In the genomic region with DNA sequence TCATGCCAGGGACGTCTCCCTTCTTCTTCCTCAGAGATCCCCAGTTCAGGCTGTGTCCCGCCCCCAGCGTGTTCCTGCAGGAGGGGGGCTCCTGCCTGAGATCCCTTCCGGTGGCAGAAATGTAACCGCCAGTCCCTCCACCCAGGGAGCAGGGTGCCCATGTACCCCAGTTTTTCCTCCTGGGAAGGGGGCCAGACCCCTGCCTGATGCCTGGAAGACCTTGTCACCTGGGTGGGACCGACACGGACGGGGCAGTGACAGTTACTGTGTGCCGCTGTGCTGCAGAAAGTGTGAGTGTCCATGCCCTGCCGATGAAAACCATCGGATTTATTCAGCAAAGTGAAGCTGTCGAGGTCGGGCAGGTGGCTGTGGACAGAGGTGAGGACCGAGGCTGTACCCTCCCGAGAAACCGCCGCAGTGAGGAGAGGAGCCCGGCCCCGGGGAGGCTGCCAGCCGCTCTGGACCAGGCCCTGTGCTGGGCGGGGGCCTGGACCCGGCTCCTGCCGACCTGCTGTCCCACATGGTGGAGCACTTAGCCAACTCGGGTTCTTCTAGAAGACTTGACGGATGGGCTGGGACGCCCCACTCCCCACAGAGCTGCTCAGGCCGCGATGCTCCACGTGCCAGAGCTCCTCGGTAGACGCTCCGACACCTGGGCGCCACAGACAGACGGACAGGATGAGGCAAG, we compare ENCODE assay signal across 19 cellular contexts. TPM values are rescaled to one million over a fixed set of nuclear protein-coding genes. Genes with fewer than 3 reads are reported as not detected.
DNase-seq lines count a peak whose midpoint lies in the region; ATAC-seq and TF ChIP-seq lines count a peak whose summit lies in the region.
"Had no signal": no experiment of that assay in that cellular context is flagged by ENCODE, and none has a peak within 500 bp of the region (broad histone marks: within the 10 kb centered on the region; RNA-seq: fewer than 3 reads in every experiment).

No MANE protein-coding gene starts in this region.

- H3K4me1 Mint-ChIP-seq in activated T-cell treated with anti-CD3 and anti-CD28 coated beads, Interleukin-2, amount 50 U/mL, for 24 hours (ENCODE audit: low read depth) = no peaks in the 10 kb centered on the region
- H3K4me1 Mint-ChIP-seq in activated T-cell treated with anti-CD3 and anti-CD28 coated beads, Interleukin-2, amount 50 U/mL, for 72 hours (ENCODE audit: low read depth) = no peaks in the 10 kb centered on the region
- H3K4me1 Mint-ChIP-seq: activated CD4-positive, alpha-beta T cell treated with anti-CD3 and anti-CD28 coated beads, Interleukin-2, amount 10 ng/mL, durations not matched to agents 7 days and 5 days; CD14-positive monocyte; neural crest cell had no signal

- H3K4me2 ChIP-seq in trophoblast cell (ENCODE audit: low read length) = no peak overlapping the region

- H3K9ac ChIP-seq in trophoblast cell (ENCODE audit: low read length) = no peak overlapping the region

- no peak overlapping the region for H3K4ac ChIP-seq in trophoblast cell (ENCODE audit: low read depth, low read length)

- no peak overlapping the region for H4K12ac ChIP-seq in trophoblast cell (ENCODE audit: low read depth, low read length)

- peak; percentile 23 for DNase-seq in activated T-cell treated with anti-CD3 and anti-CD28 coated beads, Interleukin-2, amount 50 U/mL, for 24 hours
- no peak for DNase-seq in activated T-cell treated with anti-CD3 and anti-CD28 coated beads, Interleukin-2, amount 50 U/mL, for 72 hours
- DNase-seq in WERI-Rb-1 = peak; percentile 6
- peak; percentile 84 for DNase-seq in mesenteric fat pad (ENCODE audit: low spot score)
- DNase-seq in tibial artery = peak; percentile 14 to 63
- DNase-seq in NCI-H128 (lab: John Stamatoyannopoulos, UW; ENCODE audit: unreplicated experiment) = no peak
- DNase-seq in trophoblast cell = no peak
- no peak for DNase-seq in NK-92 treated with Interleukin-12 subunit alpha and Interleukin-12 subunit beta, amount 100 ng/mL, for 24 hours (lab: John Stamatoyannopoulos, UW)
- DNase-seq: activated CD4-positive, alpha-beta T cell treated with anti-CD3 and anti-CD28 coated beads, Interleukin-2, amount 10 ng/mL, durations not matched to agents 7 days and 5 days; foreskin keratinocyte; HCEC 1CT; NCI-H1105 treated with DMSO at 0.1 percent for 48 hours; NCI-H524; Right ventricle myocardium superior had no signal

- H3K27ac ChIP-seq in WERI-Rb-1 = no peak overlapping the region
- no peak overlapping the region for H3K27ac ChIP-seq in tibial artery
- H3K27ac ChIP-seq in trophoblast cell (ENCODE audit: low read depth, low read length) = no peak overlapping the region
- H3K27ac ChIP-seq: foreskin keratinocyte had no signal

- H2BK5ac ChIP-seq in trophoblast cell (ENCODE audit: low read depth, low read length, poor library complexity) = no peak overlapping the region

- intact Hi-C loops in tibial artery (cut with DNase I; ENCODE audit: low total_unique reads) = no loop called here

- H3K79me1 ChIP-seq in trophoblast cell (ENCODE audit: low read length) = no peaks in the 10 kb centered on the region

- no peak overlapping the region for H4K91ac ChIP-seq in trophoblast cell (ENCODE audit: low read depth, low read length)

- no peak overlapping the region for H3K14ac ChIP-seq in trophoblast cell (ENCODE audit: low read length)

- H3K36me3 Mint-ChIP-seq in activated T-cell treated with anti-CD3 and anti-CD28 coated beads, Interleukin-2, amount 50 U/mL, for 24 hours (ENCODE audit: low read depth) = no peaks in the 10 kb centered on the region
- no peaks in the 10 kb centered on the region for H3K36me3 Mint-ChIP-seq in activated T-cell treated with anti-CD3 and anti-CD28 coated beads, Interleukin-2, amount 50 U/mL, for 72 hours (ENCODE audit: insufficient read depth in 2 of 2)
- H3K36me3 Mint-ChIP-seq: CD14-positive monocyte had no signal

- H3K9me3 Mint-ChIP-seq in activated T-cell treated with anti-CD3 and anti-CD28 coated beads, Interleukin-2, amount 50 U/mL, for 24 hours = no peaks in the 10 kb centered on the region
- H3K9me3 Mint-ChIP-seq in activated T-cell treated with anti-CD3 and anti-CD28 coated beads, Interleukin-2, amount 50 U/mL, for 72 hours = no peaks in the 10 kb centered on the region
- H3K9me3 Mint-ChIP-seq: activated CD4-positive, alpha-beta T cell treated with anti-CD3 and anti-CD28 coated beads, Interleukin-2, amount 10 ng/mL, durations not matched to agents 7 days and 5 days; dendritic cell treated with granulocyte-macrophage colony-stimulating factor and Interleukin-4, amounts not matched to agents 40 ng/mL and 50 ng/mL, for 4 days; neural crest cell had no signal

- no peak overlapping the region for H3K4me3 Mint-ChIP-seq in activated T-cell treated with anti-CD3 and anti-CD28 coated beads, Interleukin-2, amount 50 U/mL, for 24 hours
- no peak overlapping the region for H3K4me3 Mint-ChIP-seq in activated T-cell treated with anti-CD3 and anti-CD28 coated beads, Interleukin-2, amount 50 U/mL, for 72 hours
- H3K4me3 Mint-ChIP-seq: activated CD4-positive, alpha-beta T cell treated with anti-CD3 and anti-CD28 coated beads, Interleukin-2, amount 10 ng/mL, durations not matched to agents 7 days and 5 days; CD14-positive monocyte; dendritic cell treated with granulocyte-macrophage colony-stimulating factor and Interleukin-4, amounts not matched to agents 40 ng/mL and 50 ng/mL, for 4 days; neural crest cell had no signal

- no peaks in the 10 kb centered on the region for H3K79me2 ChIP-seq in trophoblast cell (ENCODE audit: control insufficient read depth, insufficient read depth, low read length, poor library complexity)

- no peak overlapping the region for H3K23ac ChIP-seq in trophoblast cell (ENCODE audit: low read length)

- H2BK120ac ChIP-seq in trophoblast cell (ENCODE audit: insufficient read depth, low read length, poor library complexity) = no peak overlapping the region

- TF ChIP-seq CTCF in WERI-Rb-1 (IDR thresholded peaks at IDR 0.05; ENCODE audit: low read depth, low read length) (no peak), tibial artery (IDR thresholded peaks at IDR 0.05) (no peak)

- H3K27me3 Mint-ChIP-seq in activated T-cell treated with anti-CD3 and anti-CD28 coated beads, Interleukin-2, amount 50 U/mL, for 24 hours = no peaks in the 10 kb centered on the region
- no peaks in the 10 kb centered on the region for H3K27me3 Mint-ChIP-seq in activated T-cell treated with anti-CD3 and anti-CD28 coated beads, Interleukin-2, amount 50 U/mL, for 72 hours (ENCODE audit: low read depth)
- H3K27me3 Mint-ChIP-seq: activated CD4-positive, alpha-beta T cell treated with anti-CD3 and anti-CD28 coated beads, Interleukin-2, amount 10 ng/mL, durations not matched to agents 7 days and 5 days; dendritic cell treated with granulocyte-macrophage colony-stimulating factor and Interleukin-4, amounts not matched to agents 40 ng/mL and 50 ng/mL, for 4 days had no signal

- no peak overlapping the region for H2AFZ ChIP-seq in trophoblast cell (ENCODE audit: insufficient read depth, low read length, poor library complexity)

- H3K27me3 ChIP-seq in WERI-Rb-1 (ENCODE audit: insufficient read depth, low read depth, severe bottlenecking) = no peaks in the 10 kb centered on the region
- peaks cover 0 to 57% of the 10 kb centered on the region in 2 donors for H3K27me3 ChIP-seq in tibial artery
- H3K27me3 ChIP-seq in trophoblast cell (ENCODE audit: insufficient read depth, low read length) = no peaks in the 10 kb centered on the region

- no peak overlapping the region for H3K27ac Mint-ChIP-seq in activated T-cell treated with anti-CD3 and anti-CD28 coated beads, Interleukin-2, amount 50 U/mL, for 24 hours
- no peak overlapping the region for H3K27ac Mint-ChIP-seq in activated T-cell treated with anti-CD3 and anti-CD28 coated beads, Interleukin-2, amount 50 U/mL, for 72 hours
- H3K27ac Mint-ChIP-seq: activated CD4-positive, alpha-beta T cell treated with anti-CD3 and anti-CD28 coated beads, Interleukin-2, amount 10 ng/mL, durations not matched to agents 7 days and 5 days; CD14-positive monocyte; dendritic cell treated with granulocyte-macrophage colony-stimulating factor and Interleukin-4, amounts not matched to agents 40 ng/mL and 50 ng/mL, for 4 days had no signal

- H3K4me1 ChIP-seq in tibial artery (no peaks in the 10 kb centered on the region), trophoblast cell (ENCODE audit: control insufficient read depth in 1 of 2, insufficient read depth in 2 of 2, low read length in 2 of 2) (no peaks in the 10 kb centered on the region)
- H3K4me1 ChIP-seq: foreskin keratinocyte had no signal

- H2AK5ac ChIP-seq in trophoblast cell (ENCODE audit: low read length) = no peak overlapping the region

- no peak overlapping the region for H3K4me3 ChIP-seq in WERI-Rb-1 (ENCODE audit: low read depth, low read length)
- H3K4me3 ChIP-seq in tibial artery = no peak overlapping the region
- H3K4me3 ChIP-seq in trophoblast cell (ENCODE audit: low read depth, low read length) = no peak overlapping the region

- no peak overlapping the region for H4K8ac ChIP-seq in trophoblast cell (ENCODE audit: low read depth, low read length)

- H3K36me3 ChIP-seq in WERI-Rb-1 (no peaks in the 10 kb centered on the region), tibial artery (no peaks in the 10 kb centered on the region), trophoblast cell (ENCODE audit: control insufficient read depth in 1 of 2, insufficient read depth in 2 of 2, low read length in 2 of 2) (no peaks in the 10 kb centered on the region)

- H3K18ac ChIP-seq in trophoblast cell (ENCODE audit: low read length) = no peak overlapping the region

- H3K9me3 ChIP-seq in WERI-Rb-1 (ENCODE audit: severe bottlenecking) (peaks cover 2% of the 10 kb centered on the region), tibial artery (no peaks in the 10 kb centered on the region), trophoblast cell (ENCODE audit: insufficient read depth, low read depth, low read length) (peaks cover 3% of the 10 kb centered on the region)

- no CpG with 5 or more reads among the region's 34 CpGs for WGBS in trophoblast cell (ENCODE audit: extremely low coverage, insufficient coverage, insufficient read length)

- H2BK12ac ChIP-seq in trophoblast cell (ENCODE audit: low read length) = no peak overlapping the region

- no peak for ATAC-seq in activated T-cell treated with anti-CD3 and anti-CD28 coated beads, Interleukin-2, amount 50 U/mL, for 72 hours (replicated peaks in 1 of 2)
- ATAC-seq: foreskin keratinocyte had no signal

RNA-seq across cellular contexts. Expression of a gene that starts 36.7 kb away (rescaled TPM):
- not detected for total RNA-seq in activated T-cell treated with anti-CD3 and anti-CD28 coated beads, Interleukin-2, amount 50 U/mL, for 72 hours
- total RNA-seq in mesenteric fat pad = not detected
- polyA plus RNA-seq in trophoblast cell (2013) = 0.72 and 0.77 TPM in 2 replicates
- total RNA-seq: activated CD4-positive, alpha-beta T cell treated with anti-CD3 and anti-CD28 coated beads, Interleukin-2, amount 10 ng/mL, durations not matched to agents 7 days and 5 days; epithelial cell of proximal tubule; foreskin keratinocyte; Right ventricle myocardium superior had no signal
- polyA plus RNA-seq: CD14-positive monocyte, foreskin keratinocyte, urinary bladder had no signal

Comparison
In these comparisons a context has a peak if more than half of its experiments do, and no peak if none do; other contexts are left out.
1. DNase-seq: peak in activated T-cell treated with anti-CD3 and anti-CD28 coated beads, Interleukin-2, amount 50 U/mL, for 24 hours (single experiment), WERI-Rb-1 (single experiment), mesenteric fat pad (single experiment) and tibial artery (2 of 2); none in activated T-cell treated with anti-CD3 and anti-CD28 coated beads, Interleukin-2, amount 50 U/mL, for 72 hours (0 of 2), NCI-H128 (single experiment), trophoblast cell (0 of 2) and NK-92 treated with Interleukin-12 subunit alpha and Interleukin-12 subunit beta, amount 100 ng/mL, for 24 hours (single experiment).